17 cellular contexts compared by ENCODE assay signal in the genomic region with DNA sequence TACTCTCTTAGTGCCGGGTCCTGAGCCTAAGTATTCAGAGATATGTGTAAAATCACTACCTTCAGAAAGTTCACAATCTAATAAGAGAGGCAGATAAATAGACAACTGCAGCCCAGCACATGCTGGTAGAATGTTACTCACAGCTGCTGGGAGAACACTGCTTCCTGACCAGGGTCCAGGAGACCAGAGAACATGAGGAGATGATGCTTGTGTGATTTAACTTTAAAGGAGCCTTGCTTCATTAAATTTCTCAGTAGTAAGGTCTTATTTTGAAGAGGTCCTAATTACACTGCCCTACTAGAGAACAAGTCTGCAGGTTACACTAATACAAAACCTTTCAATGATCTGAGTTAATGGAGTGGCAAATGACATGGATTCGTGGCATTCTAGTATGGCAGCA.
A peak's percentile ranks its signal among the peaks of the same experiment; 100 is the strongest.
DNase-seq lines count a peak whose midpoint lies in the region; ATAC-seq, FAIRE-seq and TF ChIP-seq lines count a peak whose summit lies in the region.
"Had no signal": no experiment of that assay in that cellular context is flagged by ENCODE, and none has a peak within 500 bp of the region (broad histone marks: within the 10 kb centered on the region; RNA-seq: fewer than 3 reads in every experiment).

No MANE protein-coding gene starts in this region.

- H3K27ac Mint-ChIP-seq in activated CD4-positive, alpha-beta T cell treated with anti-CD3 and anti-CD28 coated beads for 36 hours = peak overlapping the region; percentile 40
- peak overlapping the region; percentile 66; the same call in 1 of the 2 replicates for H3K27ac Mint-ChIP-seq in HFFc6
- H3K27ac Mint-ChIP-seq in T-cell = peak overlapping the region; percentile 85 to 89
- H3K27ac Mint-ChIP-seq in naive thymus-derived CD8-positive, alpha-beta T cell = peak overlapping the region in 6 of 10 donors; percentile 10 to 92 (median 39)

- POLR2A ChIA-PET in activated CD4-positive, alpha-beta T cell treated with anti-CD3 and anti-CD28 coated beads for 36 hours (lab: Charles Lee) = interaction anchor here (0.9 to 1.1 kb wide), 2 partner anchors 213 kb away, joined by 4 to 6 read pairs; no protein-coding TSS in a partner anchor
- POLR2A ChIA-PET in T-cell (lab: Charles Lee) = interaction anchor here in 1 of 2 donors (0.9 kb wide), 1 partner anchor 10 kb away, joined by 3 read pairs; no protein-coding TSS in a partner anchor
- POLR2A ChIA-PET in naive thymus-derived CD8-positive, alpha-beta T cell (lab: Charles Lee) = no interaction called here

- ATAC-seq in activated CD4-positive, alpha-beta T cell treated with anti-CD3 and anti-CD28 coated beads for 36 hours = peak; percentile 6
- peak in 2 of 4 experiments; percentile 9 to 16 for ATAC-seq in T-cell (replicated peaks in 1 of 4)
- ATAC-seq in naive thymus-derived CD8-positive, alpha-beta T cell = no peak
- no peak for ATAC-seq in GM18505 (IDR thresholded peaks at IDR 0.05; ENCODE audit: unreplicated experiment)
- ATAC-seq: A549, K562, SK-N-SH treated with all-trans-retinoic acid at 6 μM for 48 hours had no signal

- peaks cover 17% of the 10 kb centered on the region for H3K9me3 Mint-ChIP-seq in activated CD4-positive, alpha-beta T cell treated with anti-CD3 and anti-CD28 coated beads for 36 hours (ENCODE audit: low read depth)
- H3K9me3 Mint-ChIP-seq in HFFc6 = peaks cover 8% of the 10 kb centered on the region
- peaks cover 0 to 8% (median 0%) of the 10 kb centered on the region in 3 donors for H3K9me3 Mint-ChIP-seq in T-cell
- H3K9me3 Mint-ChIP-seq in naive thymus-derived CD8-positive, alpha-beta T cell = peaks cover 0 to 4% (median 0%) of the 10 kb centered on the region in 9 donors

- no peak for FAIRE-seq in H54 (lab: Jason Lieb, UNC)
- FAIRE-seq: A549, frontal cortex, K562 had no signal

- TF ChIP-seq POLR2A in GM18505 (IDR thresholded peaks at IDR 0.05; ENCODE audit: borderline replicate concordance, extremely low read depth, insufficient read depth, insufficient read length) (no peak), H54 (IDR thresholded peaks at IDR 0.05; ENCODE audit: low read depth, low read length) (no peak)

- H3K4me3 Mint-ChIP-seq in activated CD4-positive, alpha-beta T cell treated with anti-CD3 and anti-CD28 coated beads for 36 hours = no peak overlapping the region
- peak overlapping the region; percentile 5; the same call in 1 of the 2 replicates for H3K4me3 Mint-ChIP-seq in HFFc6
- peak overlapping the region in 2 of 3 donors; percentile 0 to 59 for H3K4me3 Mint-ChIP-seq in T-cell
- H3K4me3 Mint-ChIP-seq in naive thymus-derived CD8-positive, alpha-beta T cell = peak overlapping the region in 7 of 10 donors; percentile 22 to 64 (median 43)

- H3K36me3 Mint-ChIP-seq in activated CD4-positive, alpha-beta T cell treated with anti-CD3 and anti-CD28 coated beads for 36 hours (ENCODE audit: low read depth) = peaks cover 11% of the 10 kb centered on the region
- peaks cover 17% of the 10 kb centered on the region for H3K36me3 Mint-ChIP-seq in HFFc6 (ENCODE audit: low read depth)
- H3K36me3 Mint-ChIP-seq in T-cell = peaks cover 3% of the 10 kb centered on the region
- no peaks in the 10 kb centered on the region for H3K36me3 Mint-ChIP-seq in naive thymus-derived CD8-positive, alpha-beta T cell

- no peaks in the 10 kb centered on the region for H3K27me3 Mint-ChIP-seq in activated CD4-positive, alpha-beta T cell treated with anti-CD3 and anti-CD28 coated beads for 36 hours
- H3K27me3 Mint-ChIP-seq in HFFc6 (ENCODE audit: insufficient read depth) (no peaks in the 10 kb centered on the region), T-cell (no peaks in the 10 kb centered on the region)
- H3K27me3 Mint-ChIP-seq in naive thymus-derived CD8-positive, alpha-beta T cell = peaks cover 0 to 3% (median 0%) of the 10 kb centered on the region in 5 donors

- CTCF ChIA-PET in activated CD4-positive, alpha-beta T cell treated with anti-CD3 and anti-CD28 coated beads for 36 hours (lab: Charles Lee) = no interaction called here
- CTCF ChIA-PET in T-cell (lab: Charles Lee) = no interaction called here

- TF ChIP-seq CTCF in HFFc6 (IDR thresholded peaks at IDR 0.05) = no peak

- DNase-seq in activated CD4-positive, alpha-beta T cell treated with anti-CD3 and anti-CD28 coated beads for 36 hours = no peak
- DNase-seq in activated CD4-positive, alpha-beta T cell treated with anti-CD3 and anti-CD28 coated beads for 4 hours = no peak
- DNase-seq in HFFc6 (no peak), T-cell (no peak), NCI-H1694 treated with DMSO at 0.1 percent for 48 hours (lab: John Stamatoyannopoulos, UW) (no peak), H54 (ENCODE audit: insufficient read length, low spot score) (no peak)
- DNase-seq in naive thymus-derived CD8-positive, alpha-beta T cell = no peak
- DNase-seq: Calu3; effector CD8-positive, alpha-beta T cell; mesendoderm; NCI-H1930; thyroid gland had no signal

- peaks cover 81% of the 10 kb centered on the region for H3K4me1 Mint-ChIP-seq in activated CD4-positive, alpha-beta T cell treated with anti-CD3 and anti-CD28 coated beads for 36 hours
- H3K4me1 Mint-ChIP-seq in HFFc6 (ENCODE audit: low read depth) (peaks cover 68% of the 10 kb centered on the region), T-cell (peaks cover 86 to 100% (median 96%) of the 10 kb centered on the region in 3 donors)
- peaks cover 39 to 88% (median 84%) of the 10 kb centered on the region in 4 donors for H3K4me1 Mint-ChIP-seq in naive thymus-derived CD8-positive, alpha-beta T cell

- intact Hi-C loops in activated CD4-positive, alpha-beta T cell treated with anti-CD3 and anti-CD28 coated beads for 36 hours (cut with DNase I, micrococcal nuclease) = loop anchor here (1.0 to 5.0 kb wide), 3 partner anchors 50 to 677 kb away; no protein-coding TSS in a partner anchor
